1 cellular context compared by ENCODE assay signal in the genomic region with DNA sequence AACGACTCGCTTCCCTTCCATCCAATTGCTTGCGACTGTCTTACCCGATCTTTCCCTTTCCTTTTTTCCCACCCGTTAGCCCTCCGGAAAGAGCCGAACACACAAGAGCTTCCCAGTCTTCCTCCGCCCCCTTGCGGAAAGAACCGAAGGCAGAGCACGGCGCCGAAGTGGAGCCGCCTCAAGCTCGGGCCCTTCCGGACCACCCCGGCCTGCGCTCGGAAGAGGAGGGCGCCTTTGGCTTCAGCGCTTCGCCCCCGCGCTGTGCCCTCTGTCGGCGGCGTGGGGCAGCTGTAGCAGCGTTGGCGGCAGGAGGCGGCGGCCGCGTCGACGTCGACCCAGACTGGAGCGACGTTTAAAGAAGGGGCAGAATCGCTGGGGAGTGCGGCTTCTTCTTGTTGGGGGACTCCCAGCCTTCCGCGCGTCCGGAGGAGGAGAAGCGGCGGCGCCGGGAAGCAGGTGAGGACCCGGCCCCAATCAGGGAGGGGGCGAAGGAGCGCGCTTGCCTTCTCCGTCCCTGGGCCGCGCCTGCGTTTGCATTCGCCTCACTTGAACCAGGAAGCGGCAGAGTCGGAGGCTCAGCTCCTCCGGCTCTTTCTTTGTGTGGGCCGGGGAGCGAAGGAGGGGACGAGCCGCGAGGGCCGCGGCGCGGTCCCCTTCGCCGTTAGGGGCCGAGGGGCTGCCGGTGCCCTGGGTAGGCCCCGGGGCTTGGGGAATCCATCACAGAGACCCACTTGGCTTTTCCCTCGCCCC.
TF ChIP-seq lines count a peak whose summit lies in the region.

Gene ZBTB33, plus strand, starts transcription at position 291 of the 750 bp plus-strand sequence. CDS start 2,604 bp downstream, outside the sequence.

TF ChIP-seq in HEK293, 187 proteins besides CTCF, POLR2A, EP300 and RAD21 (continued from another document):
- TF ChIP-seq, protein P1, sequence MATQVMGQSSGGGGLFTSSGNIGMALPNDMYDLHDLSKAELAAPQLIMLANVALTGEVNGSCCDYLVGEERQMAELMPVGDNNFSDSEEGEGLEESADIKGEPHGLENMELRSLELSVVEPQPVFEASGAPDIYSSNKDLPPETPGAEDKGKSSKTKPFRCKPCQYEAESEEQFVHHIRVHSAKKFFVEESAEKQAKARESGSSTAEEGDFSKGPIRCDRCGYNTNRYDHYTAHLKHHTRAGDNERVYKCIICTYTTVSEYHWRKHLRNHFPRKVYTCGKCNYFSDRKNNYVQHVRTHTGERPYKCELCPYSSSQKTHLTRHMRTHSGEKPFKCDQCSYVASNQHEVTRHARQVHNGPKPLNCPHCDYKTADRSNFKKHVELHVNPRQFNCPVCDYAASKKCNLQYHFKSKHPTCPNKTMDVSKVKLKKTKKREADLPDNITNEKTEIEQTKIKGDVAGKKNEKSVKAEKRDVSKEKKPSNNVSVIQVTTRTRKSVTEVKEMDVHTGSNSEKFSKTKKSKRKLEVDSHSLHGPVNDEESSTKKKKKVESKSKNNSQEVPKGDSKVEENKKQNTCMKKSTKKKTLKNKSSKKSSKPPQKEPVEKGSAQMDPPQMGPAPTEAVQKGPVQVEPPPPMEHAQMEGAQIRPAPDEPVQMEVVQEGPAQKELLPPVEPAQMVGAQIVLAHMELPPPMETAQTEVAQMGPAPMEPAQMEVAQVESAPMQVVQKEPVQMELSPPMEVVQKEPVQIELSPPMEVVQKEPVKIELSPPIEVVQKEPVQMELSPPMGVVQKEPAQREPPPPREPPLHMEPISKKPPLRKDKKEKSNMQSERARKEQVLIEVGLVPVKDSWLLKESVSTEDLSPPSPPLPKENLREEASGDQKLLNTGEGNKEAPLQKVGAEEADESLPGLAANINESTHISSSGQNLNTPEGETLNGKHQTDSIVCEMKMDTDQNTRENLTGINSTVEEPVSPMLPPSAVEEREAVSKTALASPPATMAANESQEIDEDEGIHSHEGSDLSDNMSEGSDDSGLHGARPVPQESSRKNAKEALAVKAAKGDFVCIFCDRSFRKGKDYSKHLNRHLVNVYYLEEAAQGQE (tag by site-specific recombination; IDR thresholded peaks at IDR 0.05), result no peak
- peak; percentile 92 for TF ChIP-seq ZBTB26 (tag by site-specific recombination; optimal IDR thresholded peaks at IDR 0.05)
- TF ChIP-seq, protein P2, sequence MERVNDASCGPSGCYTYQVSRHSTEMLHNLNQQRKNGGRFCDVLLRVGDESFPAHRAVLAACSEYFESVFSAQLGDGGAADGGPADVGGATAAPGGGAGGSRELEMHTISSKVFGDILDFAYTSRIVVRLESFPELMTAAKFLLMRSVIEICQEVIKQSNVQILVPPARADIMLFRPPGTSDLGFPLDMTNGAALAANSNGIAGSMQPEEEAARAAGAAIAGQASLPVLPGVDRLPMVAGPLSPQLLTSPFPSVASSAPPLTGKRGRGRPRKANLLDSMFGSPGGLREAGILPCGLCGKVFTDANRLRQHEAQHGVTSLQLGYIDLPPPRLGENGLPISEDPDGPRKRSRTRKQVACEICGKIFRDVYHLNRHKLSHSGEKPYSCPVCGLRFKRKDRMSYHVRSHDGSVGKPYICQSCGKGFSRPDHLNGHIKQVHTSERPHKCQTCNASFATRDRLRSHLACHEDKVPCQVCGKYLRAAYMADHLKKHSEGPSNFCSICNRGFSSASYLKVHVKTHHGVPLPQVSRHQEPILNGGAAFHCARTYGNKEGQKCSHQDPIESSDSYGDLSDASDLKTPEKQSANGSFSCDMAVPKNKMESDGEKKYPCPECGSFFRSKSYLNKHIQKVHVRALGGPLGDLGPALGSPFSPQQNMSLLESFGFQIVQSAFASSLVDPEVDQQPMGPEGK (tag by site-specific recombination; IDR thresholded peaks at IDR 0.05), result peak; percentile 81
- TF ChIP-seq BCL11B (tag by site-specific recombination; IDR thresholded peaks at IDR 0.05; ENCODE audit: low read depth), result 0 out of 2 replicates have a peak, but pooled peaks have one; percentile 17
- peak; percentile 48 for TF ChIP-seq SP2 (tag by site-specific recombination; IDR thresholded peaks at IDR 0.05)
- TF ChIP-seq ZSCAN5A (tag by site-specific recombination; IDR thresholded peaks at IDR 0.05), result 0 out of 2 replicates have a peak, but pooled peaks have one; percentile 24
- TF ChIP-seq ZNF146 (tag by site-specific recombination; IDR thresholded peaks at IDR 0.05), result no peak
- TF ChIP-seq ZFHX2 (tag by site-specific recombination; conservative IDR thresholded peaks at IDR 0.05), result peak; percentile 97
- no peak for TF ChIP-seq GLI4 (tag by site-specific recombination; IDR thresholded peaks at IDR 0.05)
- peak; percentile 85 for TF ChIP-seq ZBTB48 (tag by site-specific recombination; IDR thresholded peaks at IDR 0.05)
- TF ChIP-seq ZXDB (tag by site-specific recombination; IDR thresholded peaks at IDR 0.05), result 0 out of 2 replicates have a peak, but pooled peaks have one; percentile 48
- no peak; the same call in 1 of the 2 replicates for TF ChIP-seq ZNF335 (tag by site-specific recombination; conservative IDR thresholded peaks at IDR 0.05)
- TF ChIP-seq KLF8 (tag by site-specific recombination; IDR thresholded peaks at IDR 0.05), result peak; percentile 33; the same call in 1 of the 2 replicates
- peak; percentile 58; the same call in 1 of the 2 replicates for TF ChIP-seq ZNF76 (tag by site-specific recombination; IDR thresholded peaks at IDR 0.05; ENCODE audit: borderline replicate concordance, low read depth)
- 0 out of 2 replicates have a peak, but pooled peaks have one; percentile 14 for TF ChIP-seq ZNF398 (tag by site-specific recombination; IDR thresholded peaks at IDR 0.05)
- no peak for TF ChIP-seq SP3 (tag by site-specific recombination; IDR thresholded peaks at IDR 0.05)
- no peak for TF ChIP-seq ZNF645 (tag by site-specific recombination; IDR thresholded peaks at IDR 0.05)
- TF ChIP-seq ZNF394 (tag by site-specific recombination; IDR thresholded peaks at IDR 0.05; ENCODE audit: borderline replicate concordance), result peak; percentile 80; the same call in 1 of the 2 replicates
- TF ChIP-seq ZNF121 (tag by site-specific recombination; IDR thresholded peaks at IDR 0.05), result no peak
- no peak for TF ChIP-seq ZNF837 (tag by site-specific recombination; IDR thresholded peaks at IDR 0.05)
- TF ChIP-seq ZBTB8A (tag by site-specific recombination; IDR thresholded peaks at IDR 0.05), result peak; percentile 61
- TF ChIP-seq ZBTB17 (tag by site-specific recombination; IDR thresholded peaks at IDR 0.05), result peak; percentile 36; the same call in 1 of the 2 replicates
- peak; percentile 44; the same call in 1 of the 2 replicates for TF ChIP-seq ZNF10 (tag by site-specific recombination; IDR thresholded peaks at IDR 0.05)
- peak; percentile 55; the same call in 1 of the 2 replicates for TF ChIP-seq ZBTB20 (tag by site-specific recombination; IDR thresholded peaks at IDR 0.05)
- TF ChIP-seq ZNF274 (IDR thresholded peaks at IDR 0.05; ENCODE audit: low read length), result no peak
- no peak for TF ChIP-seq ZNF274 (tag by site-specific recombination; IDR thresholded peaks at IDR 0.05; ENCODE audit: borderline replicate concordance)
- TF ChIP-seq, protein P3, sequence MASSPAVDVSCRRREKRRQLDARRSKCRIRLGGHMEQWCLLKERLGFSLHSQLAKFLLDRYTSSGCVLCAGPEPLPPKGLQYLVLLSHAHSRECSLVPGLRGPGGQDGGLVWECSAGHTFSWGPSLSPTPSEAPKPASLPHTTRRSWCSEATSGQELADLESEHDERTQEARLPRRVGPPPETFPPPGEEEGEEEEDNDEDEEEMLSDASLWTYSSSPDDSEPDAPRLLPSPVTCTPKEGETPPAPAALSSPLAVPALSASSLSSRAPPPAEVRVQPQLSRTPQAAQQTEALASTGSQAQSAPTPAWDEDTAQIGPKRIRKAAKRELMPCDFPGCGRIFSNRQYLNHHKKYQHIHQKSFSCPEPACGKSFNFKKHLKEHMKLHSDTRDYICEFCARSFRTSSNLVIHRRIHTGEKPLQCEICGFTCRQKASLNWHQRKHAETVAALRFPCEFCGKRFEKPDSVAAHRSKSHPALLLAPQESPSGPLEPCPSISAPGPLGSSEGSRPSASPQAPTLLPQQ (tag by site-specific recombination; IDR thresholded peaks at IDR 0.05), result 0 out of 2 replicates have a peak, but pooled peaks have one; percentile 54
- no peak for TF ChIP-seq ZNF391 (tag by site-specific recombination; IDR thresholded peaks at IDR 0.05; ENCODE audit: borderline replicate concordance, low read depth)
- peak; percentile 39; the same call in 1 of the 2 replicates for TF ChIP-seq ZNF660 (tag by site-specific recombination; IDR thresholded peaks at IDR 0.05)
- no peak; the same call in 1 of the 2 replicates for TF ChIP-seq ZNF561 (tag by site-specific recombination; IDR thresholded peaks at IDR 0.05; ENCODE audit: borderline replicate concordance)
- 0 out of 2 replicates have a peak, but pooled peaks have one; percentile 15 for TF ChIP-seq ZFP69B (tag by site-specific recombination; IDR thresholded peaks at IDR 0.05)
- peak; percentile 21; the same call in 1 of the 2 replicates for TF ChIP-seq ZBTB21 (tag by site-specific recombination; IDR thresholded peaks at IDR 0.05)
- TF ChIP-seq ZNF350 (tag by site-specific recombination; IDR thresholded peaks at IDR 0.05), result no peak
- 0 out of 2 replicates have a peak, but pooled peaks have one; percentile 45 for TF ChIP-seq ZBTB7A (tag by site-specific recombination; IDR thresholded peaks at IDR 0.05; ENCODE audit: low read depth)
- TF ChIP-seq SP7 (tag by site-specific recombination; IDR thresholded peaks at IDR 0.05), result peak; percentile 51; the same call in 1 of the 2 replicates
- TF ChIP-seq GLIS1 (tag by site-specific recombination; IDR thresholded peaks at IDR 0.05), result peak; percentile 66
- peak; percentile 5; the same call in 1 of the 2 replicates for TF ChIP-seq ZEB2 (tag by site-specific recombination; IDR thresholded peaks at IDR 0.05)
- no peak for TF ChIP-seq SCRT1 (tag by site-specific recombination; IDR thresholded peaks at IDR 0.05; ENCODE audit: borderline replicate concordance)
- peak; percentile 13; the same call in 1 of the 2 replicates for TF ChIP-seq ZNF843 (tag by site-specific recombination; IDR thresholded peaks at IDR 0.05)
- peak; percentile 96 for TF ChIP-seq EGR2 (tag by site-specific recombination; IDR thresholded peaks at IDR 0.05; ENCODE audit: low read depth)
- TF ChIP-seq ZNF2 (tag by site-specific recombination; IDR thresholded peaks at IDR 0.05), result peak; percentile 56
- TF ChIP-seq GLIS2 (tag by site-specific recombination; IDR thresholded peaks at IDR 0.05), result peak; percentile 61; the same call in 1 of the 2 replicates
- TF ChIP-seq, protein P4, sequence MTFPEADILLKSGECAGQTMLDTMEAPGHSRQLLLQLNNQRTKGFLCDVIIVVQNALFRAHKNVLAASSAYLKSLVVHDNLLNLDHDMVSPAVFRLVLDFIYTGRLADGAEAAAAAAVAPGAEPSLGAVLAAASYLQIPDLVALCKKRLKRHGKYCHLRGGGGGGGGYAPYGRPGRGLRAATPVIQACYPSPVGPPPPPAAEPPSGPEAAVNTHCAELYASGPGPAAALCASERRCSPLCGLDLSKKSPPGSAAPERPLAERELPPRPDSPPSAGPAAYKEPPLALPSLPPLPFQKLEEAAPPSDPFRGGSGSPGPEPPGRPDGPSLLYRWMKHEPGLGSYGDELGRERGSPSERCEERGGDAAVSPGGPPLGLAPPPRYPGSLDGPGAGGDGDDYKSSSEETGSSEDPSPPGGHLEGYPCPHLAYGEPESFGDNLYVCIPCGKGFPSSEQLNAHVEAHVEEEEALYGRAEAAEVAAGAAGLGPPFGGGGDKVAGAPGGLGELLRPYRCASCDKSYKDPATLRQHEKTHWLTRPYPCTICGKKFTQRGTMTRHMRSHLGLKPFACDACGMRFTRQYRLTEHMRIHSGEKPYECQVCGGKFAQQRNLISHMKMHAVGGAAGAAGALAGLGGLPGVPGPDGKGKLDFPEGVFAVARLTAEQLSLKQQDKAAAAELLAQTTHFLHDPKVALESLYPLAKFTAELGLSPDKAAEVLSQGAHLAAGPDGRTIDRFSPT (tag by site-specific recombination; IDR thresholded peaks at IDR 0.05), result peak; percentile 97
- TF ChIP-seq ZNF670 (tag by site-specific recombination; IDR thresholded peaks at IDR 0.05; ENCODE audit: low read depth), result no peak
